ENCODE assay signal across 1 cellular context in the genomic region with DNA sequence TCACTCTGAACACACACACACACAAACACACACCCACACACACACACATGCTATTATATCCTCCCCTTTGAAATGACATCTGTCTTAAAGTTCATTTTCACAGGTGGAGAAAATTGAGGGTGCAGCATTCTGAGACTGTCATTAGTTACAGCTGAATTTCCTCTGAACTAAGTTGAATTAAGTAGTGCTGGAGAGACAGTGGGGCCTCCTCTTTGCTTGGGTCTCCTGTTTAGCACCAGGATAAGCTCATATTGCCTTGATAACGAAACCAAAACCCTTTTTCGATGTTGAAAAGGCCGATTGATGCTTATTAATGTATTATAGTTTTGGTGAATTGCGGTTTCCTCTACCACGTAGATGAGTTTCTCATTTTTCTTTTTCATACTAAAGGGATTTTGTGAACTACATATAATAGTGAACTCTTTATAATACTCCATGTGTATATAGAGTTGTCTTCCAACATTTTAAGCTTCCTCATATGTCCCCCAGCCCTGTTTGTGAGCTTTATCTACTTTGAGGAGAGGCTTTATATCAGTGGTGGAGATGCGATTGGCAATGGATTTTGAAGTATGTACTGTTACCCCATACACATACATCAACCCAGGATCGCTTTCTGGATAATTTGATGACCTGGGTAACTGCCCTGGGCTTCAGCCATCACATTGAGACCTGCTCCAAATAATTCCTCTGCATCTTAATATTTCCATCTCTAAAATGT.
TF ChIP-seq lines count a peak whose summit lies in the region.

No MANE protein-coding gene starts in this region.

TF ChIP-seq in IMR-90, 13 proteins besides CTCF, POLR2A, EP300 and RAD21 (continued from another document):
- TF ChIP-seq, protein P1, sequence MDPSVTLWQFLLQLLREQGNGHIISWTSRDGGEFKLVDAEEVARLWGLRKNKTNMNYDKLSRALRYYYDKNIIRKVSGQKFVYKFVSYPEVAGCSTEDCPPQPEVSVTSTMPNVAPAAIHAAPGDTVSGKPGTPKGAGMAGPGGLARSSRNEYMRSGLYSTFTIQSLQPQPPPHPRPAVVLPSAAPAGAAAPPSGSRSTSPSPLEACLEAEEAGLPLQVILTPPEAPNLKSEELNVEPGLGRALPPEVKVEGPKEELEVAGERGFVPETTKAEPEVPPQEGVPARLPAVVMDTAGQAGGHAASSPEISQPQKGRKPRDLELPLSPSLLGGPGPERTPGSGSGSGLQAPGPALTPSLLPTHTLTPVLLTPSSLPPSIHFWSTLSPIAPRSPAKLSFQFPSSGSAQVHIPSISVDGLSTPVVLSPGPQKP (IDR thresholded peaks at IDR 0.05; ENCODE audit: borderline replicate concordance, low read depth, low read length): no peak
- TF ChIP-seq RCOR1 (IDR thresholded peaks at IDR 0.05; ENCODE audit: insufficient replicate concordance, low read length) (no peak), MAFK (IDR thresholded peaks at IDR 0.05; ENCODE audit: low read depth, low read length) (no peak), CEBPB (IDR thresholded peaks at IDR 0.05; ENCODE audit: low read depth, low read length) (no peak), NFE2L2 (IDR thresholded peaks at IDR 0.05; ENCODE audit: low read depth, low read length) (no peak), SMC3 (IDR thresholded peaks at IDR 0.05; ENCODE audit: low read depth, low read length) (no peak), RFX5 (IDR thresholded peaks at IDR 0.05; ENCODE audit: low read depth, low read length) (no peak)
- TF ChIP-seq, protein P2, sequence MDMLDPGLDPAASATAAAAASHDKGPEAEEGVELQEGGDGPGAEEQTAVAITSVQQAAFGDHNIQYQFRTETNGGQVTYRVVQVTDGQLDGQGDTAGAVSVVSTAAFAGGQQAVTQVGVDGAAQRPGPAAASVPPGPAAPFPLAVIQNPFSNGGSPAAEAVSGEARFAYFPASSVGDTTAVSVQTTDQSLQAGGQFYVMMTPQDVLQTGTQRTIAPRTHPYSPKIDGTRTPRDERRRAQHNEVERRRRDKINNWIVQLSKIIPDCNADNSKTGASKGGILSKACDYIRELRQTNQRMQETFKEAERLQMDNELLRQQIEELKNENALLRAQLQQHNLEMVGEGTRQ (IDR thresholded peaks at IDR 0.05; ENCODE audit: low read depth, low read length): no peak
